Comparison of ENCODE assay signal across 35 cellular contexts in genomic region chr1:56671085-56671484, GRCh38.
"Had no signal": no experiment of that assay in that cellular context is flagged by ENCODE, and none has a peak within 500 bp of the region (broad histone marks: within the 10 kb centered on the region; RNA-seq: fewer than 3 reads in every experiment).

No MANE protein-coding gene starts in this region.

- H3K4me3 ChIP-seq: MG63 had no signal

- DNase-seq: Karpas-422, Kasumi-1, MG63, MM.1S, MV-4-11, NCI-H1048, NCI-H1092, NCI-H1092 treated with DMSO at 0.1 percent for 48 hours, NCI-H1105, NCI-H1105 treated with DMSO at 0.1 percent for 48 hours, NCI-H1417, NCI-H1417 treated with DMSO at 0.1 percent for 48 hours, NCI-H1436 treated with DMSO at 0.1 percent for 48 hours, NCI-H146, NCI-H1694, NCI-H1694 treated with DMSO at 0.1 percent for 48 hours, NCI-H187, NCI-H187 treated with DMSO at 0.1 percent for 48 hours, NCI-H1930, NCI-H2029, NCI-H2029 treated with DMSO at 0.1 percent for 48 hours, NCI-H2081, NCI-H2081 treated with DMSO at 0.1 percent for 48 hours, NCI-H2107, NCI-H2171, NCI-H2171 treated with DMSO at 0.1 percent for 48 hours, NCI-H2227 treated with DMSO at 0.1 percent for 48 hours, NCI-H226, NCI-H345, NCI-H446, NCI-H446 treated with DMSO at 0.1 percent for 48 hours, NCI-H510A, NCI-H510A treated with DMSO at 0.1 percent for 48 hours, NCI-H524 had no signal

- H3K27me3 ChIP-seq: MG63 had no signal

- H3K27ac ChIP-seq: KMS-11 had no signal

- H3K36me3 ChIP-seq: MG63 had no signal

- H3K9me3 ChIP-seq: MG63 had no signal
